In the genomic region with DNA sequence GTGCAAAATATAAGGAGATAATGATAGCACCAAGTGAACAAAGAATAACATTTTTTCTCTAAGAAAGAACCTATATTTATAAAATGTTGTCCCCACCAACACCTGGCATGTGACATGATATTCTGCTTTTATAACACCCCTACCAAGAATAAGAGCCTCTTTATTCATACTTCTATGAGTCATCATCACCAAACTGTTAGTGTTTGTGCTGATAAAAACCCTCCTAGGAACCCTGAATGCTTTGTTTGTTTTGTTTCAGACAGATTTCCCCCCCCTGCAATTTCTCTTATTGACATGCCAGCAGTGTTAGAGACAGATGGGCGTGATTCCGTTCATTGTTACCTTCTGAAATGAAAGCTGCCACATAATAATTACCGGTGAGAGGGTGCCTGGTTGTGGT, we compare ENCODE assay signal across 1 cellular context.
TF ChIP-seq lines count a peak whose summit lies in the region.

No MANE protein-coding gene starts in this region.

TF ChIP-seq in IMR-90, 13 proteins besides CTCF, POLR2A, EP300 and RAD21 (continued from another document):
- TF ChIP-seq USF2 (IDR thresholded peaks at IDR 0.05; ENCODE audit: low read depth, low read length) (no peak), CHD1 (IDR thresholded peaks at IDR 0.05; ENCODE audit: low read depth, low read length) (no peak), SMC3 (IDR thresholded peaks at IDR 0.05; ENCODE audit: low read depth, low read length) (no peak), MAZ (IDR thresholded peaks at IDR 0.05; ENCODE audit: borderline replicate concordance, low read depth, low read length) (no peak), FOS (IDR thresholded peaks at IDR 0.05; ENCODE audit: low read depth, low read length) (no peak), BHLHE40 (IDR thresholded peaks at IDR 0.05; ENCODE audit: low read depth, low read length) (no peak), RCOR1 (IDR thresholded peaks at IDR 0.05; ENCODE audit: insufficient replicate concordance, low read length) (no peak), MXI1 (IDR thresholded peaks at IDR 0.05; ENCODE audit: borderline replicate concordance, low read depth, low read length) (no peak), RFX5 (IDR thresholded peaks at IDR 0.05; ENCODE audit: low read depth, low read length) (no peak), CEBPB (IDR thresholded peaks at IDR 0.05; ENCODE audit: low read depth, low read length) (no peak)
